In the genomic region with DNA sequence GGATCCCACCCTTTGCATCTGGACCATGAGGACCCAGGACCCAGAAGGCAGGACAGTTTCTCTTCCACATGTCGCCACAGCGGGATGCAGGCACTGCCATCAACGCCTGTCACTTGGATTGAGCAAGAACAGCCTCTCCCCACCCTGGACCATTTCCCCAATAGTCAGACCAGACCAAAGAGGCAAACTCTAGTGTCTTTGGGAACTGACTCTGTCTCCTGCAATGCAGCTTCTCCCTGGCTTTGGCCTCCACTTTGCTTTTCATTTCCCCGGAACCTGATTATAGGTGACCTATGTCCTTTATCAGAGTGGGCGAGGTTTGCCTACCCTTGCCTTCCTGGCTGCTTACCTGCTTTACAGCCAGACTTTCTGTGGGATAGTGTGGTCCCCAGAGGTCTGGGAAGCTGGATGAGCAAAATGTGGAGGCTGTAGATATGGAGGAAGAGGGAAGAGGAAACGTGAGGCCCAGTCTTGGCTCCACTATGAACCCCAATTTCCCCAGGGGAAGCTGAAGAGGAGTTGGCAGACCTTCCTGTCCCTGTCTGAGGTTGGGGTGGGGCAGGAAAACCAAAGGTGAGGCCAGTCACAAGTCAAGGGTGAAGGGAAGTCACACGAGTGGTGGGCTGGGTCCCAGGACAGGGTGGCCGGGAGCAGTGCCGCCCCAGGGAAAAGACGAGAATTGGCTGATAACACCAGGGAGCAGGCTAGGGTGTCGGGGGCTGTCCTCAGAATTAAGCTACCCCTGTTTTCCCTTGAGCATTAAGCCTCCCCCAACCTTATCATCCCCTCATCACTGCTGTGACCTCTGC, we compare ENCODE assay signal across 1 cellular context.
TF ChIP-seq lines count a peak whose summit lies in the region.

No MANE protein-coding gene starts in this region.

TF ChIP-seq in IMR-90, 13 proteins besides CTCF, POLR2A, EP300 and RAD21:
- no peak for TF ChIP-seq MAZ (IDR thresholded peaks at IDR 0.05; ENCODE audit: borderline replicate concordance, low read depth, low read length)
- TF ChIP-seq MXI1 (IDR thresholded peaks at IDR 0.05; ENCODE audit: borderline replicate concordance, low read depth, low read length): no peak
- TF ChIP-seq SMC3 (IDR thresholded peaks at IDR 0.05; ENCODE audit: low read depth, low read length): no peak
- no peak for TF ChIP-seq RCOR1 (IDR thresholded peaks at IDR 0.05; ENCODE audit: insufficient replicate concordance, low read length)
- no peak for TF ChIP-seq RFX5 (IDR thresholded peaks at IDR 0.05; ENCODE audit: low read depth, low read length)
- TF ChIP-seq BHLHE40 (IDR thresholded peaks at IDR 0.05; ENCODE audit: low read depth, low read length): no peak
- TF ChIP-seq CEBPB (IDR thresholded peaks at IDR 0.05; ENCODE audit: low read depth, low read length): no peak
- TF ChIP-seq, protein P1, sequence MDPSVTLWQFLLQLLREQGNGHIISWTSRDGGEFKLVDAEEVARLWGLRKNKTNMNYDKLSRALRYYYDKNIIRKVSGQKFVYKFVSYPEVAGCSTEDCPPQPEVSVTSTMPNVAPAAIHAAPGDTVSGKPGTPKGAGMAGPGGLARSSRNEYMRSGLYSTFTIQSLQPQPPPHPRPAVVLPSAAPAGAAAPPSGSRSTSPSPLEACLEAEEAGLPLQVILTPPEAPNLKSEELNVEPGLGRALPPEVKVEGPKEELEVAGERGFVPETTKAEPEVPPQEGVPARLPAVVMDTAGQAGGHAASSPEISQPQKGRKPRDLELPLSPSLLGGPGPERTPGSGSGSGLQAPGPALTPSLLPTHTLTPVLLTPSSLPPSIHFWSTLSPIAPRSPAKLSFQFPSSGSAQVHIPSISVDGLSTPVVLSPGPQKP (IDR thresholded peaks at IDR 0.05; ENCODE audit: borderline replicate concordance, low read depth, low read length): no peak
- TF ChIP-seq NFE2L2 (IDR thresholded peaks at IDR 0.05; ENCODE audit: low read depth, low read length): no peak
- TF ChIP-seq MAFK (IDR thresholded peaks at IDR 0.05; ENCODE audit: low read depth, low read length): no peak
- no peak for TF ChIP-seq CHD1 (IDR thresholded peaks at IDR 0.05; ENCODE audit: low read depth, low read length)
- TF ChIP-seq, protein P2, sequence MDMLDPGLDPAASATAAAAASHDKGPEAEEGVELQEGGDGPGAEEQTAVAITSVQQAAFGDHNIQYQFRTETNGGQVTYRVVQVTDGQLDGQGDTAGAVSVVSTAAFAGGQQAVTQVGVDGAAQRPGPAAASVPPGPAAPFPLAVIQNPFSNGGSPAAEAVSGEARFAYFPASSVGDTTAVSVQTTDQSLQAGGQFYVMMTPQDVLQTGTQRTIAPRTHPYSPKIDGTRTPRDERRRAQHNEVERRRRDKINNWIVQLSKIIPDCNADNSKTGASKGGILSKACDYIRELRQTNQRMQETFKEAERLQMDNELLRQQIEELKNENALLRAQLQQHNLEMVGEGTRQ (IDR thresholded peaks at IDR 0.05; ENCODE audit: low read depth, low read length): no peak
- no peak for TF ChIP-seq FOS (IDR thresholded peaks at IDR 0.05; ENCODE audit: low read depth, low read length)
